ENCODE assay signal across 9 cellular contexts in genomic region chr17:2883544-2884203, GRCh38.
DNase-seq lines count a peak whose midpoint lies in the region; ATAC-seq and TF ChIP-seq lines count a peak whose summit lies in the region.
"Had no signal": no experiment of that assay in that cellular context is flagged by ENCODE, and none has a peak within 500 bp of the region (broad histone marks: within the 10 kb centered on the region; RNA-seq: fewer than 3 reads in every experiment).

No MANE protein-coding gene starts in this region.

- H3K4me1 ChIP-seq in BLaER1 treated with 17β-estradiol and CSF1 and Interleukin-3, amounts not matched to agents 10 nM and 100 nM, result peaks cover 33 to 77% (median 60%) of the 10 kb centered on the region in 10 experiments
- peaks cover 24% of the 10 kb centered on the region for H3K4me1 ChIP-seq in HUES48 (ENCODE audit: control insufficient read depth, insufficient read depth, low read length)
- peaks cover 22% of the 10 kb centered on the region for H3K4me1 ChIP-seq in SJCRH30
- H3K4me1 ChIP-seq in gastrocnemius medialis, result no peaks in the 10 kb centered on the region

- H3K27ac ChIP-seq in BLaER1 treated with 17β-estradiol and CSF1 and Interleukin-3, amounts not matched to agents 10 nM and 100 nM, result peak overlapping the region in 9 of 11 experiments; percentile 43 to 84 (median 67); a peak in 18 of 22 replicates
- peak overlapping the region; percentile 68 for H3K27ac ChIP-seq in HUES48 (ENCODE audit: low read depth, low read length)
- H3K27ac ChIP-seq in SJCRH30, result peak overlapping the region; percentile 51
- H3K27ac ChIP-seq in gastrocnemius medialis, result no peak overlapping the region

- TF ChIP-seq CTCF in gastrocnemius medialis (IDR thresholded peaks at IDR 0.05 in 4 of 5, conservative IDR thresholded peaks at IDR 0.05 in 1 of 5), result no peak

- DNase-seq in SJCRH30 (peak; percentile 68 to 75), hepatic stellate cell (ENCODE audit: low spot score) (peak; percentile 52), gastrocnemius medialis (no peak), HCEC 1CT (no peak), superior temporal gyrus (ENCODE audit: extremely low spot score) (no peak)
- DNase-seq: effector memory CD4-positive, alpha-beta T cell had no signal

- peak overlapping the region; percentile 59 to 98 (median 92) for H3K4me2 ChIP-seq in BLaER1 treated with 17β-estradiol and CSF1 and Interleukin-3, amounts not matched to agents 10 nM and 100 nM

- intact Hi-C loops in gastrocnemius medialis (cut with DNase I; ENCODE audit: low total_unique reads), result no loop called here

- peak overlapping the region in 5 of 10 experiments; percentile 28 to 48 (median 34); a peak in 10 of 20 replicates for H3K4me3 ChIP-seq in BLaER1 treated with 17β-estradiol and CSF1 and Interleukin-3, amounts not matched to agents 10 nM and 100 nM
- H3K4me3 ChIP-seq in HUES48 (ENCODE audit: low read depth, low read length) (no peak overlapping the region), SJCRH30 (no peak overlapping the region), gastrocnemius medialis (no peak overlapping the region)

- H4K20me1 ChIP-seq in BLaER1 treated with 17β-estradiol and CSF1 and Interleukin-3, amounts not matched to agents 10 nM and 100 nM, result peaks cover 30 to 98% (median 74%) of the 10 kb centered on the region in 11 experiments; a peak in 21 of 22 replicates

- no peaks in the 10 kb centered on the region for H3K9me3 ChIP-seq in BLaER1 treated with 17β-estradiol and CSF1 and Interleukin-3, amounts not matched to agents 10 nM and 100 nM (replicated peaks in 1 of 11)
- H3K9me3 ChIP-seq in HUES48 (ENCODE audit: control insufficient read depth, insufficient read depth, low read length), result no peaks in the 10 kb centered on the region
- no peaks in the 10 kb centered on the region for H3K9me3 ChIP-seq in SJCRH30 (replicated peaks)
- H3K9me3 ChIP-seq in gastrocnemius medialis, result no peaks in the 10 kb centered on the region

- H3K27me3 ChIP-seq in BLaER1 treated with 17β-estradiol and CSF1 and Interleukin-3, amounts not matched to agents 10 nM and 100 nM, result no peaks in the 10 kb centered on the region
- H3K27me3 ChIP-seq in HUES48 (ENCODE audit: control insufficient read depth, insufficient read depth, low read length), result no peaks in the 10 kb centered on the region
- no peaks in the 10 kb centered on the region for H3K27me3 ChIP-seq in SJCRH30
- H3K27me3 ChIP-seq in gastrocnemius medialis, result no peaks in the 10 kb centered on the region

- H3K9ac ChIP-seq in BLaER1 treated with 17β-estradiol and CSF1 and Interleukin-3, amounts not matched to agents 10 nM and 100 nM, result peak overlapping the region in 10 of 11 experiments; percentile 1 to 76 (median 58); a peak in 18 of 22 replicates
- H3K9ac ChIP-seq in HUES48 (ENCODE audit: low read depth, low read length), result no peak overlapping the region

- H3K36me3 ChIP-seq in BLaER1 treated with 17β-estradiol and CSF1 and Interleukin-3, amounts not matched to agents 10 nM and 100 nM, result peaks cover 0 to 46% (median 25%) of the 10 kb centered on the region in 11 experiments; a peak in 16 of 22 replicates
- H3K36me3 ChIP-seq in HUES48 (ENCODE audit: control insufficient read depth, insufficient read depth, low read length) (no peaks in the 10 kb centered on the region), SJCRH30 (no peaks in the 10 kb centered on the region), gastrocnemius medialis (no peaks in the 10 kb centered on the region)

- ATAC-seq in gastrocnemius medialis, result no peak
- no peak for ATAC-seq in GM21723 (IDR thresholded peaks at IDR 0.05; ENCODE audit: unreplicated experiment)

- no peak for TF ChIP-seq POLR2A in gastrocnemius medialis (IDR thresholded peaks at IDR 0.05)

- in situ Hi-C loops in gastrocnemius medialis (cut with MboI; ENCODE audit: low sequenced_read_pairs in 4 of 4), result no loop called here

Comparison
In these comparisons a context has a peak if more than half of its experiments do, and no peak if none do; other contexts are left out.
1. H3K27ac ChIP-seq: peak in BLaER1 treated with 17β-estradiol and CSF1 and Interleukin-3, amounts not matched to agents 10 nM and 100 nM (9 of 11), HUES48 (single experiment) and SJCRH30 (single experiment); none in gastrocnemius medialis (0 of 4).
2. DNase-seq: peak in SJCRH30 (2 of 2) and hepatic stellate cell (single experiment); none in gastrocnemius medialis (0 of 2), HCEC 1CT (single experiment) and superior temporal gyrus (single experiment).